In the genomic region with DNA sequence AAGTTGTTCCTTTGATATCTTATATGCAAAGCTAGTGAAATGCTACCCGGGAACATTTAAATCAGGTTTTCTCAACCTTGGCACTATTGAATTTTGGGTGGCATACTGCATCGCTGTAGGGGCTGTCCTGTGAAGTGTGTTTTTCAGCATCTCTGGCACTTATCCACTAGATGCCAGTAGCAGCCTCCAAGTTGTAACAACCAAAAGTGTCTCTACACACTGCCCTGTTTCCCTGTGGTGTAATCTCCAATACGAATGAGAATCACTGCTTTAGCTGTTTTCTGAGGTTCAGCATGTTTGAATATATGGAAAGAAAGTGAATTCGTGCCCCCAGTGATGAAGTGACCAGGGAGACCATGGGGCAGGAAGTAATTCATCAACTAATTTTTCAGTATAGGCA, we compare ENCODE assay signal across 34 cellular contexts.
"Had no signal": no experiment of that assay in that cellular context is flagged by ENCODE, and none has a peak within 500 bp of the region (broad histone marks: within the 10 kb centered on the region; RNA-seq: fewer than 3 reads in every experiment).

No MANE protein-coding gene starts in this region.

- H3K4me2 ChIP-seq: hepatocyte had no signal

- H3K36me3 ChIP-seq: ascending aorta, brain microvascular endothelial cell, esophagus squamous epithelium, gastroesophageal sphincter, heart right ventricle, WERI-Rb-1 had no signal

- H3K79me2 ChIP-seq: hepatocyte had no signal

- H3K9me3 Mint-ChIP-seq: activated CD4-positive, alpha-beta T cell treated with anti-CD3 and anti-CD28 coated beads, Interleukin-2, amount 10 ng/mL, durations not matched to agents 24 days and 14 days; activated naive CD4-positive, alpha-beta T cell treated with anti-CD3 and anti-CD28 coated beads, Interleukin-2, amount 10 ng/mL, durations not matched to agents 7 days and 5 days; activated naive CD8-positive, alpha-beta T cell treated with anti-CD3 and anti-CD28 coated beads, Interleukin-2, amount 10 ng/mL, durations not matched to agents 7 days and 5 days; dendritic cell treated with granulocyte-macrophage colony-stimulating factor and Interleukin-4, amounts not matched to agents 40 ng/mL and 50 ng/mL, for 4 days; effector memory CD8-positive, alpha-beta T cell; T-helper 2 cell treated with Interferon-gamma antibody and Interleukin-4, amounts not matched to agents 5 μg/mL and 100 μg/mL, for 36 hours had no signal

- H3K4me3 Mint-ChIP-seq: activated CD4-positive, alpha-beta memory T cell treated with anti-CD3 and anti-CD28 coated beads, Interleukin-2, amount 10 ng/mL, durations not matched to agents 7 days and 5 days; activated CD4-positive, alpha-beta T cell treated with anti-CD3 and anti-CD28 coated beads for 36 hours; activated CD4-positive, alpha-beta T cell treated with anti-CD3 and anti-CD28 coated beads, Interleukin-2, amount 10 ng/mL, durations not matched to agents 24 days and 14 days; activated naive CD4-positive, alpha-beta T cell treated with anti-CD3 and anti-CD28 coated beads, Interleukin-2, amount 10 ng/mL, durations not matched to agents 7 days and 5 days; activated naive CD8-positive, alpha-beta T cell treated with anti-CD3 and anti-CD28 coated beads, Interleukin-2, amount 10 ng/mL, durations not matched to agents 7 days and 5 days; activated T-cell treated with anti-CD3 and anti-CD28 coated beads, Interleukin-2, amount 50 U/mL, for 24 hours; activated T-cell treated with anti-CD3 and anti-CD28 coated beads, Interleukin-2, amount 50 U/mL, for 72 hours; central memory CD8-positive, alpha-beta T cell; dendritic cell treated with granulocyte-macrophage colony-stimulating factor and Interleukin-4, amounts not matched to agents 40 ng/mL and 50 ng/mL, for 4 days; effector memory CD8-positive, alpha-beta T cell; T-helper 2 cell treated with Interferon-gamma antibody and Interleukin-4, amounts not matched to agents 5 μg/mL and 100 μg/mL, for 36 hours had no signal

- H3K27me3 ChIP-seq: ascending aorta, brain microvascular endothelial cell, esophagus squamous epithelium, gastroesophageal sphincter, heart right ventricle, hepatocyte had no signal

- H3K27me3 Mint-ChIP-seq: activated CD4-positive, alpha-beta memory T cell treated with anti-CD3 and anti-CD28 coated beads, Interleukin-2, amount 10 ng/mL, durations not matched to agents 7 days and 5 days; activated CD4-positive, alpha-beta T cell treated with anti-CD3 and anti-CD28 coated beads for 36 hours; activated CD4-positive, alpha-beta T cell treated with anti-CD3 and anti-CD28 coated beads, Interleukin-2, amount 10 ng/mL, durations not matched to agents 24 days and 14 days; activated naive CD4-positive, alpha-beta T cell treated with anti-CD3 and anti-CD28 coated beads, Interleukin-2, amount 10 ng/mL, durations not matched to agents 7 days and 5 days; activated T-cell treated with anti-CD3 and anti-CD28 coated beads, Interleukin-2, amount 50 U/mL, for 24 hours; central memory CD8-positive, alpha-beta T cell; dendritic cell treated with granulocyte-macrophage colony-stimulating factor and Interleukin-4, amounts not matched to agents 40 ng/mL and 50 ng/mL, for 4 days; effector memory CD8-positive, alpha-beta T cell had no signal

- H3K27ac Mint-ChIP-seq: activated CD4-positive, alpha-beta memory T cell treated with anti-CD3 and anti-CD28 coated beads, Interleukin-2, amount 10 ng/mL, durations not matched to agents 7 days and 5 days; activated CD4-positive, alpha-beta T cell treated with anti-CD3 and anti-CD28 coated beads for 36 hours; activated CD4-positive, alpha-beta T cell treated with anti-CD3 and anti-CD28 coated beads, Interleukin-2, amount 10 ng/mL, durations not matched to agents 24 days and 14 days; activated naive CD4-positive, alpha-beta T cell treated with anti-CD3 and anti-CD28 coated beads, Interleukin-2, amount 10 ng/mL, durations not matched to agents 7 days and 5 days; activated naive CD4-positive, alpha-beta T cell treated with anti-CD3 and anti-CD28 coated beads, Interleukin-2, amount 50 U/mL, for 72 hours; activated naive CD8-positive, alpha-beta T cell treated with anti-CD3 and anti-CD28 coated beads, Interleukin-2, amount 10 ng/mL, durations not matched to agents 7 days and 5 days; activated T-cell treated with anti-CD3 and anti-CD28 coated beads, Interleukin-2, amount 50 U/mL, for 24 hours; activated T-cell treated with anti-CD3 and anti-CD28 coated beads, Interleukin-2, amount 50 U/mL, for 72 hours; dendritic cell treated with granulocyte-macrophage colony-stimulating factor and Interleukin-4, amounts not matched to agents 40 ng/mL and 50 ng/mL, for 4 days; effector memory CD8-positive, alpha-beta T cell; T-helper 2 cell treated with Interferon-gamma antibody and Interleukin-4, amounts not matched to agents 5 μg/mL and 100 μg/mL, for 36 hours had no signal

- H3K4me1 ChIP-seq: ascending aorta, esophagus squamous epithelium, gastroesophageal sphincter, heart right ventricle had no signal

- FAIRE-seq: bronchial epithelial cell, endometrium, endothelial cell of umbilical vein had no signal

- H2AFZ ChIP-seq: hepatocyte had no signal

- H3K27ac ChIP-seq: ascending aorta, brain microvascular endothelial cell, coronary artery, epithelial cell of prostate, esophagus squamous epithelium, gastroesophageal sphincter, heart right ventricle, hepatocyte, WERI-Rb-1 had no signal

- DNase-seq: activated CD4-positive, alpha-beta memory T cell treated with anti-CD3 and anti-CD28 coated beads, Interleukin-2, amount 10 ng/mL, durations not matched to agents 7 days and 5 days; activated CD4-positive, alpha-beta T cell treated with anti-CD3 and anti-CD28 coated beads for 36 hours; activated CD4-positive, alpha-beta T cell treated with anti-CD3 and anti-CD28 coated beads, Interleukin-2, amount 10 ng/mL, durations not matched to agents 24 days and 14 days; activated CD4-positive, alpha-beta T cell treated with anti-CD3 and anti-CD28 coated beads, Interleukin-2, amount 50 U/mL, for 4 hours; activated CD4-positive, CD25-positive, alpha-beta regulatory T cell; activated CD4-positive, CD25-positive, alpha-beta regulatory T cell treated with anti-CD3 and anti-CD28 coated beads, Interleukin-2, amount 50 U/mL, for 72 hours; activated CD8-positive, alpha-beta memory T cell treated with anti-CD3 and anti-CD28 coated beads, Interleukin-2, amount 50 U/mL, for 48 hours; activated gamma-delta T cell; activated naive CD4-positive, alpha-beta T cell; activated naive CD4-positive, alpha-beta T cell treated with anti-CD3 and anti-CD28 coated beads, Interleukin-2, amount 10 ng/mL, durations not matched to agents 7 days and 5 days; activated naive CD8-positive, alpha-beta T cell treated with anti-CD3 and anti-CD28 coated beads, Interleukin-2, amount 10 ng/mL, durations not matched to agents 7 days and 5 days; activated T-cell treated with anti-CD3 and anti-CD28 coated beads for 4 hours; activated T-cell treated with anti-CD3 and anti-CD28 coated beads, Interleukin-2, amount 50 U/mL, for 24 hours; activated T-cell treated with anti-CD3 and anti-CD28 coated beads, Interleukin-2, amount 50 U/mL, for 72 hours; brain microvascular endothelial cell; effector CD4-positive, alpha-beta T cell; effector memory CD8-positive, alpha-beta T cell; esophagus squamous epithelium; foreskin melanocyte; heart right ventricle; T1000; WERI-Rb-1 had no signal

- H3K4me1 Mint-ChIP-seq: activated CD4-positive, alpha-beta memory T cell treated with anti-CD3 and anti-CD28 coated beads, Interleukin-2, amount 10 ng/mL, durations not matched to agents 7 days and 5 days; activated CD4-positive, alpha-beta T cell treated with anti-CD3 and anti-CD28 coated beads for 36 hours; activated CD4-positive, alpha-beta T cell treated with anti-CD3 and anti-CD28 coated beads, Interleukin-2, amount 10 ng/mL, durations not matched to agents 24 days and 14 days; activated naive CD4-positive, alpha-beta T cell treated with anti-CD3 and anti-CD28 coated beads, Interleukin-2, amount 10 ng/mL, durations not matched to agents 7 days and 5 days; activated naive CD8-positive, alpha-beta T cell treated with anti-CD3 and anti-CD28 coated beads, Interleukin-2, amount 10 ng/mL, durations not matched to agents 7 days and 5 days; central memory CD8-positive, alpha-beta T cell had no signal

- H3K4me3 ChIP-seq: ascending aorta, coronary artery, esophagus squamous epithelium, gastroesophageal sphincter, heart right ventricle, hepatocyte had no signal

- H3K36me3 Mint-ChIP-seq: activated naive CD4-positive, alpha-beta T cell treated with anti-CD3 and anti-CD28 coated beads, Interleukin-2, amount 10 ng/mL, durations not matched to agents 7 days and 5 days; activated naive CD4-positive, alpha-beta T cell treated with anti-CD3 and anti-CD28 coated beads, Interleukin-2, amount 50 U/mL, for 72 hours; activated naive CD8-positive, alpha-beta T cell treated with anti-CD3 and anti-CD28 coated beads, Interleukin-2, amount 10 ng/mL, durations not matched to agents 7 days and 5 days had no signal

- H3K9me3 ChIP-seq: ascending aorta, esophagus squamous epithelium, gastroesophageal sphincter, heart right ventricle had no signal
